17 cellular contexts compared by ENCODE assay signal in genomic region chr15:31476866-31477265, GRCh38.
DNase-seq lines count a peak whose midpoint lies in the region; ATAC-seq, FAIRE-seq and TF ChIP-seq lines count a peak whose summit lies in the region.
"Had no signal": no experiment of that assay in that cellular context is flagged by ENCODE, and none has a peak within 500 bp of the region (broad histone marks: within the 10 kb centered on the region; RNA-seq: fewer than 3 reads in every experiment).

No MANE protein-coding gene starts in this region.

- no peak overlapping the region for H4K5ac ChIP-seq in H9 (ENCODE audit: insufficient read length, low read depth, low read length)

- H3K14ac ChIP-seq in H9 (ENCODE audit: insufficient read depth, low read length): no peak overlapping the region

- no peak overlapping the region for H3K4me3 ChIP-seq in kidney (ENCODE audit: low read length in 2 of 2)
- H3K4me3 ChIP-seq: K562 had no signal

- H3K36me3 ChIP-seq in kidney (ENCODE audit: control insufficient read depth in 1 of 2, insufficient read depth in 2 of 2, low read length in 2 of 2): no peaks in the 10 kb centered on the region

- TF ChIP-seq CTCF in H9 (conservative IDR thresholded peaks at IDR 0.05) (no peak), kidney (IDR thresholded peaks at IDR 0.05; ENCODE audit: borderline replicate concordance, extremely low read depth, insufficient read depth) (no peak)

- no peak overlapping the region for H3K27ac Mint-ChIP-seq in activated T-cell treated with anti-CD3 and anti-CD28 coated beads, Interleukin-2, amount 50 U/mL, for 24 hours
- H3K27ac Mint-ChIP-seq in H9: no peak overlapping the region
- H3K27ac Mint-ChIP-seq in stimulated activated effector memory CD8-positive, alpha-beta T cell treated with anti-CD3 and anti-CD28 coated beads, Interleukin-12 subunit alpha, Interleukin-12 subunit beta, amount 100 ng/mL, for 72 hours: peak overlapping the region; percentile 54
- H3K27ac Mint-ChIP-seq: CD4-positive, CD25-positive, alpha-beta regulatory T cell; HFFc6 had no signal

- H3K18ac ChIP-seq in H9 (ENCODE audit: insufficient read length, low read depth, low read length): no peak overlapping the region

- H3K9me3 ChIP-seq in H9 (ENCODE audit: control insufficient read depth, low read depth, low read length) (no peaks in the 10 kb centered on the region), kidney (ENCODE audit: control insufficient read depth in 1 of 2, low read length in 2 of 2) (no peaks in the 10 kb centered on the region)

- intact Hi-C loops in kidney (cut with DNase I): no loop called here
- intact Hi-C loops in sciatic nerve (cut with DNase I): no loop called here

- H3K27me3 ChIP-seq in H9 (ENCODE audit: insufficient read depth, low read length): peaks cover under 1% of the 10 kb centered on the region

- H2BK5ac ChIP-seq in H9 (ENCODE audit: insufficient read length, low read length): no peak overlapping the region

- H2AFZ ChIP-seq in H9 (ENCODE audit: low read length): no peak overlapping the region

- no peak overlapping the region for H2BK20ac ChIP-seq in H9 (ENCODE audit: low read depth, low read length, poor library complexity, severe bottlenecking)

- H4K91ac ChIP-seq in H9 (ENCODE audit: insufficient read length, low read depth, low read length): no peak overlapping the region

- no peaks in the 10 kb centered on the region for H4K20me1 ChIP-seq in H9 (ENCODE audit: control insufficient read depth, insufficient read depth, insufficient read length)

- H3K4me3 Mint-ChIP-seq in activated T-cell treated with anti-CD3 and anti-CD28 coated beads, Interleukin-2, amount 50 U/mL, for 24 hours: no peak overlapping the region
- H3K4me3 Mint-ChIP-seq in H9: no peak overlapping the region
- H3K4me3 Mint-ChIP-seq in stimulated activated effector memory CD8-positive, alpha-beta T cell treated with anti-CD3 and anti-CD28 coated beads, Interleukin-12 subunit alpha, Interleukin-12 subunit beta, amount 100 ng/mL, for 72 hours: no peak overlapping the region
- H3K4me3 Mint-ChIP-seq: CD4-positive, CD25-positive, alpha-beta regulatory T cell; HFFc6 had no signal

- no peak overlapping the region for H3K4ac ChIP-seq in H9 (ENCODE audit: low read depth, low read length)

- H3K36me3 Mint-ChIP-seq in activated T-cell treated with anti-CD3 and anti-CD28 coated beads, Interleukin-2, amount 50 U/mL, for 24 hours (ENCODE audit: low read depth): peaks cover 42% of the 10 kb centered on the region
- no peaks in the 10 kb centered on the region for H3K36me3 Mint-ChIP-seq in H9 (ENCODE audit: insufficient read depth in 1 of 3, low read depth in 3 of 3)
- peaks cover 46% of the 10 kb centered on the region for H3K36me3 Mint-ChIP-seq in stimulated activated effector memory CD8-positive, alpha-beta T cell treated with anti-CD3 and anti-CD28 coated beads, Interleukin-12 subunit alpha, Interleukin-12 subunit beta, amount 100 ng/mL, for 72 hours

- H3K4me1 ChIP-seq in H9 (ENCODE audit: insufficient read depth, low read length): no peaks in the 10 kb centered on the region
- H3K4me1 ChIP-seq in kidney (ENCODE audit: control insufficient read depth in 1 of 2, insufficient read depth in 1 of 2, low read depth in 1 of 2, low read length in 2 of 2): peaks cover 3 to 5% of the 10 kb centered on the region in 2 donors

- no peak overlapping the region for H2AK5ac ChIP-seq in H9 (ENCODE audit: insufficient read length, low read length)

- no peak overlapping the region for H2BK120ac ChIP-seq in H9 (ENCODE audit: low read depth, low read length, poor library complexity, severe bottlenecking)

- no peak overlapping the region for H3T11ph ChIP-seq in H9 (ENCODE audit: low read length)

- no peak overlapping the region for H2BK12ac ChIP-seq in H9 (ENCODE audit: insufficient read length, low read depth, low read length)

- H3K4me1 Mint-ChIP-seq in activated T-cell treated with anti-CD3 and anti-CD28 coated beads, Interleukin-2, amount 50 U/mL, for 24 hours (ENCODE audit: low read depth): peaks cover 72% of the 10 kb centered on the region
- peaks cover 8 to 12% of the 10 kb centered on the region in 2 experiments for H3K4me1 Mint-ChIP-seq in H9
- H3K4me1 Mint-ChIP-seq in stimulated activated effector memory CD8-positive, alpha-beta T cell treated with anti-CD3 and anti-CD28 coated beads, Interleukin-12 subunit alpha, Interleukin-12 subunit beta, amount 100 ng/mL, for 72 hours: peaks cover 75% of the 10 kb centered on the region

- no peaks in the 10 kb centered on the region for H3K79me1 ChIP-seq in H9 (ENCODE audit: insufficient read depth, low read depth, low read length, poor library complexity, severe bottlenecking)

- no peak overlapping the region for H3K23ac ChIP-seq in H9 (ENCODE audit: insufficient read length, low read depth, low read length)

- H3K27me3 Mint-ChIP-seq in activated T-cell treated with anti-CD3 and anti-CD28 coated beads, Interleukin-2, amount 50 U/mL, for 24 hours: no peaks in the 10 kb centered on the region
- peaks cover 15% of the 10 kb centered on the region for H3K27me3 Mint-ChIP-seq in H9 (ENCODE audit: low read depth)

- H3K27ac ChIP-seq in H9 (ENCODE audit: insufficient read length, low read depth, low read length): no peak overlapping the region
- no peak overlapping the region for H3K27ac ChIP-seq in kidney (ENCODE audit: low read depth in 2 of 2, low read length in 2 of 2)
- H3K27ac ChIP-seq: RWPE1 had no signal

- H4K8ac ChIP-seq in H9 (replicated peaks; ENCODE audit: insufficient read length, low read depth, low read length): no peak overlapping the region

- H3K4me2 ChIP-seq in H9 (ENCODE audit: insufficient read depth, insufficient read length, low read length): no peak overlapping the region

- FAIRE-seq in kidney (lab: Jason Lieb, UNC): no peak
- FAIRE-seq: H1, K562 had no signal

- ATAC-seq in stimulated activated effector memory CD8-positive, alpha-beta T cell treated with anti-CD3 and anti-CD28 coated beads, Interleukin-12 subunit alpha, Interleukin-12 subunit beta, amount 100 ng/mL, for 72 hours: no peak
- no peak for ATAC-seq in sciatic nerve
- ATAC-seq: K562 had no signal

- peaks cover 4% of the 10 kb centered on the region for H3K9me3 Mint-ChIP-seq in activated T-cell treated with anti-CD3 and anti-CD28 coated beads, Interleukin-2, amount 50 U/mL, for 24 hours
- no peaks in the 10 kb centered on the region for H3K9me3 Mint-ChIP-seq in H9
- H3K9me3 Mint-ChIP-seq in stimulated activated effector memory CD8-positive, alpha-beta T cell treated with anti-CD3 and anti-CD28 coated beads, Interleukin-12 subunit alpha, Interleukin-12 subunit beta, amount 100 ng/mL, for 72 hours: peaks cover 2% of the 10 kb centered on the region
- H3K9me3 Mint-ChIP-seq: HFFc6 had no signal

- peak; percentile 21 for DNase-seq in activated T-cell treated with anti-CD3 and anti-CD28 coated beads, Interleukin-2, amount 50 U/mL, for 24 hours
- no peak for DNase-seq in activated T-cell treated with anti-CD3 and anti-CD28 coated beads, Interleukin-2, amount 50 U/mL, for 48 hours
- DNase-seq in H9 (peak; percentile 12), kidney (peak; percentile 64), DMS53 treated with DMSO at 0.1 percent for 48 hours (lab: John Stamatoyannopoulos, UW; ENCODE audit: unreplicated experiment) (no peak), sciatic nerve (ENCODE audit: low spot score) (no peak), AML-193 (lab: John Stamatoyannopoulos, UW) (no peak)
- DNase-seq in stimulated activated effector memory CD8-positive, alpha-beta T cell treated with anti-CD3 and anti-CD28 coated beads, Interleukin-12 subunit alpha, Interleukin-12 subunit beta, amount 100 ng/mL, for 72 hours (ENCODE audit: low spot score in 2 of 2): no peak
- DNase-seq: CD4-positive, CD25-positive, alpha-beta regulatory T cell; HFFc6; NCI-H1694; NCI-H2107; NCI-H345; NCI-H526 treated with DMSO at 0.1 percent for 48 hours had no signal

- no peak overlapping the region for H3K56ac ChIP-seq in H9 (ENCODE audit: insufficient read length, low read depth, low read length)

- no CpG with 5 or more reads among the region's 5 CpGs for WGBS in H9 (ENCODE audit: extremely low coverage, insufficient read length, low lambda C conversion rate)

- no peak overlapping the region for H2BK15ac ChIP-seq in H9 (ENCODE audit: low read depth, low read length)

- H3K23me2 ChIP-seq in H9 (ENCODE audit: insufficient read length, low read depth, low read length, poor library complexity, severe bottlenecking): no peaks in the 10 kb centered on the region

- H3K79me2 ChIP-seq in H9 (ENCODE audit: insufficient read depth, low read length): no peaks in the 10 kb centered on the region

- H3K9ac ChIP-seq in H9 (ENCODE audit: extremely low read depth, insufficient read length, low read length): no peak overlapping the region
- no peak overlapping the region for H3K9ac ChIP-seq in kidney (ENCODE audit: low read length in 2 of 2)

Comparison
In these comparisons a context has a peak if more than half of its experiments do, and no peak if none do; other contexts are left out.
1. DNase-seq: peak in activated T-cell treated with anti-CD3 and anti-CD28 coated beads, Interleukin-2, amount 50 U/mL, for 24 hours (single experiment), H9 (single experiment) and kidney (single experiment); none in activated T-cell treated with anti-CD3 and anti-CD28 coated beads, Interleukin-2, amount 50 U/mL, for 48 hours (0 of 2), stimulated activated effector memory CD8-positive, alpha-beta T cell treated with anti-CD3 and anti-CD28 coated beads, Interleukin-12 subunit alpha, Interleukin-12 subunit beta, amount 100 ng/mL, for 72 hours (0 of 2), DMS53 treated with DMSO at 0.1 percent for 48 hours (single experiment), sciatic nerve (single experiment) and AML-193 (0 of 2).